In genomic region chr1:192826791-192827477, GRCh38 we compare ENCODE assay signal across 14 cellular contexts. TPM values are rescaled to one million over a fixed set of nuclear protein-coding genes. Genes with fewer than 3 reads are reported as not detected.
DNase-seq lines count a peak whose midpoint lies in the region; ATAC-seq, FAIRE-seq and TF ChIP-seq lines count a peak whose summit lies in the region.
"Had no signal": no experiment of that assay in that cellular context is flagged by ENCODE, and none has a peak within 500 bp of the region (broad histone marks: within the 10 kb centered on the region; RNA-seq: fewer than 3 reads in every experiment).

No MANE protein-coding gene starts in this region.

- peaks cover 21% of the 10 kb centered on the region for H3K4me1 ChIP-seq in A549
- H3K4me1 ChIP-seq: stomach had no signal

- DNase-seq in A549 (ENCODE audit: low read depth in 1 of 2, low spot score in 1 of 2) = peak; percentile 11 to 60
- DNase-seq in NCI-H460 (ENCODE audit: extremely low read depth, low read depth) = peak; percentile 99
- peak; percentile 47 for DNase-seq in fibroblast of pulmonary artery (ENCODE audit: low read depth)
- no peak for DNase-seq in midbrain (lab: John Stamatoyannopoulos, UW)
- DNase-seq in NCI-H2171 treated with DMSO at 0.1 percent for 48 hours (lab: John Stamatoyannopoulos, UW) = no peak
- no peak for DNase-seq in OCI-M1 (lab: John Stamatoyannopoulos, UW)
- DNase-seq: activated CD4-positive, alpha-beta T cell treated with anti-CD3 and anti-CD28 coated beads, Interleukin-2, amount 50 U/mL, for 1 hour; activated naive CD4-positive, alpha-beta T cell treated with anti-CD3 and anti-CD28 coated beads, Interleukin-2, amount 50 U/mL, for 16 hours; effector memory CD8-positive, alpha-beta T cell; NCI-H446 treated with DMSO at 0.1 percent for 48 hours; stomach had no signal

- ATAC-seq in A549 = peak; percentile 62 to 89; a peak in 5 of 6 replicates
- peak; percentile 73 for ATAC-seq in GM21786 (IDR thresholded peaks at IDR 0.05; ENCODE audit: unreplicated experiment)
- ATAC-seq in HG03039 (IDR thresholded peaks at IDR 0.05; ENCODE audit: unreplicated experiment) = no peak
- ATAC-seq: effector memory CD8-positive, alpha-beta T cell had no signal

- TF ChIP-seq POLR2A in A549 (IDR thresholded peaks at IDR 0.05; ENCODE audit: low read length) = no peak

- peak overlapping the region; percentile 22 to 37; a peak in 3 of 6 replicates for H3K27ac ChIP-seq in A549
- H3K27ac ChIP-seq: stomach had no signal

- TF ChIP-seq RAD21 in A549 (conservative IDR thresholded peaks at IDR 0.05 in 1 of 2, IDR thresholded peaks at IDR 0.05 in 1 of 2) = no peak

- no peaks in the 10 kb centered on the region for H3K9me3 ChIP-seq in A549
- H3K9me3 ChIP-seq: stomach had no signal

- WGBS in A549 (ENCODE audit: missing lambda C conversion rate) = 1% methylated on average over 4 of the region's 4 CpGs

- H3K4me3 ChIP-seq in A549 (no peak overlapping the region), fibroblast of pulmonary artery (replicated peaks; ENCODE audit: low read depth, low read length) (no peak overlapping the region)
- H3K4me3 ChIP-seq: stomach had no signal

- H3K4me2 ChIP-seq in A549 = peak overlapping the region; percentile 48

- TF ChIP-seq EP300 in A549 (IDR thresholded peaks at IDR 0.05) = peak in 1 of 2 experiments; percentile 57; a peak in 1 of 5 replicates

- CTCF ChIA-PET in A549 (lab: Yijun Ruan, JAX) = no interaction called here

- TF ChIP-seq CTCF in A549 (IDR thresholded peaks at IDR 0.05) (no peak), fibroblast of pulmonary artery (IDR thresholded peaks at IDR 0.05; ENCODE audit: low read length, missing control alignments) (no peak)

- no peak for FAIRE-seq in A549 (lab: Jason Lieb, UNC)
- FAIRE-seq: G401.6 had no signal

- POLR2A ChIA-PET in A549 (lab: Yijun Ruan, JAX) = no interaction called here

TF ChIP-seq in A549, 52 proteins besides CTCF, POLR2A, EP300 and RAD21:
- TF ChIP-seq TFCP2L1 (CRISPR knock-in tag; IDR thresholded peaks at IDR 0.05) (no peak), RCOR1 (IDR thresholded peaks at IDR 0.05; ENCODE audit: low read depth, low read length) (no peak), GATA3 (IDR thresholded peaks at IDR 0.05; ENCODE audit: borderline replicate concordance) (peak; percentile 66; the same call in 1 of the 2 replicates), JUNB (IDR thresholded peaks at IDR 0.05) (peak; percentile 49; the same call in 1 of the 2 replicates), CBX8 (IDR thresholded peaks at IDR 0.05) (no peak)

RNA-seq across cellular contexts. Expression of gene RGS2, which starts 18.1 kb away (rescaled TPM):
- 17.9 and 26.5 TPM in 2 replicates for polyA plus RNA-seq in A549 (2011; rRNA removed)
- 9.8 and 13.0 TPM in 2 replicates for polyA plus RNA-seq in A549 (2012; cell fraction: cytosol; rRNA removed)
- 5.4 and 7.8 TPM in 2 replicates for polyA plus RNA-seq in A549 (2012; cell fraction: nucleus; rRNA removed)
- polyA plus RNA-seq in A549 (2017; fragmentation: RNase III; extraction: RNeasy Plus Mini Kit Qiagen cat#74134 plus additional on column Dnase treatment) = 18.4 to 20.1 TPM (median 20.1 TPM) in 3 replicates
- polyA minus RNA-seq in A549 (2011; rRNA and poly(A)+ RNA removed) = 4.5 and 4.8 TPM in 2 replicates
- total RNA-seq in NCI-H460 (2014; rRNA removed; shearing (Covaris generic)) = 1,186 and 1,197 TPM in 2 replicates
- polyA plus RNA-seq in NCI-H460 (2014; cell fraction: nucleus; rRNA removed) = 496 and 602 TPM in 2 replicates

Comparison
In these comparisons a context has a peak if more than half of its experiments do, and no peak if none do; other contexts are left out.
1. DNase-seq: peak in A549 (2 of 2), NCI-H460 (single experiment) and fibroblast of pulmonary artery (single experiment); none in midbrain (single experiment), NCI-H2171 treated with DMSO at 0.1 percent for 48 hours (single experiment) and OCI-M1 (single experiment).